In genomic region chr19:39319892-39320168, GRCh38 we compare ENCODE assay signal across 1 cellular context.
A peak's percentile ranks its signal among the peaks of the same experiment; 100 is the strongest.
TF ChIP-seq lines count a peak whose summit lies in the region.

No MANE protein-coding gene starts in this region.

TF ChIP-seq in HEK293, 187 proteins besides CTCF, POLR2A, EP300 and RAD21 (continued from another document):
- TF ChIP-seq ZSCAN18 (tag by site-specific recombination; IDR thresholded peaks at IDR 0.05) (no peak), ZFP69B (tag by site-specific recombination; IDR thresholded peaks at IDR 0.05) (no peak), ZNF514 (tag by site-specific recombination; IDR thresholded peaks at IDR 0.05) (no peak), ZSCAN30 (tag by site-specific recombination; IDR thresholded peaks at IDR 0.05) (peak; percentile 44; the same call in 1 of the 2 replicates), ZNF16 (tag by site-specific recombination; IDR thresholded peaks at IDR 0.05; ENCODE audit: low read depth) (no peak), ZNF366 (tag by site-specific recombination; conservative IDR thresholded peaks at IDR 0.05) (peak; percentile 56; the same call in 1 of the 2 replicates), PRDM4 (tag by site-specific recombination; IDR thresholded peaks at IDR 0.05) (no peak), GFI1B (tag by site-specific recombination; IDR thresholded peaks at IDR 0.05) (no peak), ZNF521 (tag by site-specific recombination; IDR thresholded peaks at IDR 0.05) (no peak)
